In genomic region chr7:802500-803242, GRCh38 we compare ENCODE assay signal across 17 cellular contexts. TPM values are rescaled to one million over a fixed set of nuclear protein-coding genes. Genes with fewer than 3 reads are reported as not detected.
A peak's percentile ranks its signal among the peaks of the same experiment; 100 is the strongest.
DNase-seq lines count a peak whose midpoint lies in the region; ATAC-seq, FAIRE-seq and TF ChIP-seq lines count a peak whose summit lies in the region.
"Had no signal": no experiment of that assay in that cellular context is flagged by ENCODE, and none has a peak within 500 bp of the region (broad histone marks: within the 10 kb centered on the region; RNA-seq: fewer than 3 reads in every experiment).

No MANE protein-coding gene starts in this region.

- no peak for TF ChIP-seq POLR2A in esophagus muscularis mucosa (IDR thresholded peaks at IDR 0.05; ENCODE audit: low read depth)

- DNase-seq in left cardiac atrium (peak; percentile 12), right cardiac atrium (no peak), esophagus muscularis mucosa (ENCODE audit: extremely low spot score) (no peak), osteocyte (ENCODE audit: extremely low spot score, unreplicated experiment) (no peak), frontal cortex (ENCODE audit: low spot score in 2 of 2) (no peak)
- DNase-seq: activated naive CD4-positive, alpha-beta T cell treated with Interleukin-2 at 50 U/mL for 16 hours; endodermal cell; NCI-H774; stimulated activated CD4-positive, alpha-beta T cell treated with anti-CD3 and anti-CD28 coated beads, Interleukin-4, amount 100 ng/mL, for 24 hours; stimulated activated naive B cell treated with anti-CD40 and anti-IgM and Interleukin-4, amounts not matched to agents 10 μg/mL and 1 μg/mL and 100 μg/mL, for 72 hours had no signal

- H3K27ac ChIP-seq in right cardiac atrium (ENCODE audit: low read length) (no peak overlapping the region), esophagus muscularis mucosa (replicated peaks in 1 of 4) (peak overlapping the region; percentile 70 to 78 (median 72)), urinary bladder (ENCODE audit: low read depth) (no peak overlapping the region)
- H3K27ac ChIP-seq: HL-60 had no signal

- no peaks in the 10 kb centered on the region for H3K9me3 Mint-ChIP-seq in osteocyte (ENCODE audit: unreplicated experiment)
- H3K9me3 Mint-ChIP-seq: stimulated activated naive B cell treated with anti-CD40 and anti-IgM and Interleukin-4, amounts not matched to agents 10 μg/mL and 1 μg/mL and 100 μg/mL, for 72 hours had no signal

- no peaks in the 10 kb centered on the region for H3K36me3 Mint-ChIP-seq in osteocyte (ENCODE audit: unreplicated experiment)

- H3K4me3 ChIP-seq in right cardiac atrium (ENCODE audit: low read length): no peak overlapping the region
- H3K4me3 ChIP-seq in esophagus muscularis mucosa: peak overlapping the region; percentile 30 to 40 (median 36)
- H3K4me3 ChIP-seq in urinary bladder (ENCODE audit: low read depth, low read length): peak overlapping the region; percentile 16
- H3K4me3 ChIP-seq: lung had no signal

- ATAC-seq in left cardiac atrium (peak in 1 of 2 donors; percentile 6), right cardiac atrium (no peak), GM19455 (IDR thresholded peaks at IDR 0.05; ENCODE audit: unreplicated experiment) (no peak), HG02840 (IDR thresholded peaks at IDR 0.05; ENCODE audit: low FRiP score, unreplicated experiment) (no peak)
- ATAC-seq: HCT116; stimulated activated naive B cell treated with anti-CD40 and anti-IgM and Interleukin-4, amounts not matched to agents 10 μg/mL and 1 μg/mL and 100 μg/mL, for 72 hours had no signal

- H3K4me3 Mint-ChIP-seq in osteocyte (ENCODE audit: unreplicated experiment): no peak overlapping the region
- H3K4me3 Mint-ChIP-seq: endodermal cell; stimulated activated naive B cell treated with anti-CD40 and anti-IgM and Interleukin-4, amounts not matched to agents 10 μg/mL and 1 μg/mL and 100 μg/mL, for 72 hours had no signal

- peak overlapping the region; percentile 78 for H3K27ac Mint-ChIP-seq in osteocyte (ENCODE audit: unreplicated experiment)
- H3K27ac Mint-ChIP-seq: endodermal cell; stimulated activated naive B cell treated with anti-CD40 and anti-IgM and Interleukin-4, amounts not matched to agents 10 μg/mL and 1 μg/mL and 100 μg/mL, for 72 hours had no signal

- H3K9me3 ChIP-seq in right cardiac atrium (ENCODE audit: control insufficient read depth, low read length) (no peaks in the 10 kb centered on the region), esophagus muscularis mucosa (no peaks in the 10 kb centered on the region)

- 83% methylated on average over 18 of the region's 18 CpGs for WGBS in right cardiac atrium
- WGBS in esophagus muscularis mucosa: 73% methylated on average over 18 of the region's 18 CpGs
- WGBS in urinary bladder: 71% methylated on average over 18 of the region's 18 CpGs

- peaks cover 19% of the 10 kb centered on the region for H3K4me1 Mint-ChIP-seq in osteocyte (ENCODE audit: unreplicated experiment)

- H3K4me1 ChIP-seq in right cardiac atrium (ENCODE audit: control insufficient read depth, insufficient read depth, low read length): no peaks in the 10 kb centered on the region
- H3K4me1 ChIP-seq in esophagus muscularis mucosa: peaks cover 29 to 35% (median 32%) of the 10 kb centered on the region in 4 donors
- no peaks in the 10 kb centered on the region for H3K4me1 ChIP-seq in urinary bladder (ENCODE audit: insufficient read depth)

- intact Hi-C loops in left cardiac atrium (cut with DNase I): no loop called here
- intact Hi-C loops in right cardiac atrium (cut with DNase I): no loop called here
- intact Hi-C loops in esophagus muscularis mucosa (cut with DNase I): no loop called here

- FAIRE-seq in frontal cortex (lab: Jason Lieb, UNC): no peak
- FAIRE-seq: D721Med had no signal

- H3K27me3 ChIP-seq in right cardiac atrium (ENCODE audit: control insufficient read depth, insufficient read depth) (no peaks in the 10 kb centered on the region), esophagus muscularis mucosa (no peaks in the 10 kb centered on the region)

- H3K36me3 ChIP-seq in esophagus muscularis mucosa (no peaks in the 10 kb centered on the region), urinary bladder (ENCODE audit: insufficient read depth) (no peaks in the 10 kb centered on the region)

- no peak for TF ChIP-seq EP300 in esophagus muscularis mucosa (IDR thresholded peaks at IDR 0.05)

- no peaks in the 10 kb centered on the region for H3K27me3 Mint-ChIP-seq in osteocyte (ENCODE audit: unreplicated experiment)
- H3K27me3 Mint-ChIP-seq: stimulated activated naive B cell treated with anti-CD40 and anti-IgM and Interleukin-4, amounts not matched to agents 10 μg/mL and 1 μg/mL and 100 μg/mL, for 72 hours had no signal

- no peak for TF ChIP-seq CTCF in esophagus muscularis mucosa (IDR thresholded peaks at IDR 0.05)
- TF ChIP-seq CTCF in osteocyte (IDR thresholded peaks at IDR 0.05): no peak

RNA-seq across cellular contexts. Expression of gene SUN1, which starts 29.6 kb away (rescaled TPM):
- total RNA-seq in left cardiac atrium (100 to 1,000 TPM; 124 to 136 TPM), right cardiac atrium (100 to 1,000 TPM; 139 to 163 (median 147) TPM), esophagus muscularis mucosa (100 to 1,000 TPM; 132 to 149 (median 147) TPM), osteocyte (212 and 226 TPM in 2 replicates), urinary bladder (238 TPM), frontal cortex (103 TPM)
- polyA plus RNA-seq in right cardiac atrium (86.9 TPM), urinary bladder (103 TPM)

Comparison
In these comparisons a context has a peak if more than half of its experiments do, and no peak if none do; other contexts are left out.
1. H3K27ac ChIP-seq: peak in esophagus muscularis mucosa (4 of 4); none in right cardiac atrium (single experiment) and urinary bladder (single experiment).